In genomic region chr5:60811105-60811504, GRCh38 we compare ENCODE assay signal across 16 cellular contexts. TPM values are rescaled to one million over a fixed set of nuclear protein-coding genes. Genes with fewer than 3 reads are reported as not detected.
DNase-seq lines count a peak whose midpoint lies in the region; ATAC-seq and TF ChIP-seq lines count a peak whose summit lies in the region.
"Had no signal": no experiment of that assay in that cellular context is flagged by ENCODE, and none has a peak within 500 bp of the region (broad histone marks: within the 10 kb centered on the region; RNA-seq: fewer than 3 reads in every experiment).

No MANE protein-coding gene starts in this region.

- peaks cover 10% of the 10 kb centered on the region for H3K4me1 ChIP-seq in mammary epithelial cell (ENCODE audit: insufficient read depth, low read length)
- H3K4me1 ChIP-seq: suprapubic skin had no signal

- H3K4me3 ChIP-seq in mammary epithelial cell (replicated peaks in 1 of 3; ENCODE audit: insufficient read depth in 1 of 3, low read depth in 2 of 3, low read length in 3 of 3): no peak overlapping the region
- H3K4me3 ChIP-seq: mucosa of descending colon, ovary, smooth muscle cell, suprapubic skin had no signal

- H3K9me3 ChIP-seq in mammary epithelial cell (replicated peaks; ENCODE audit: insufficient read depth, low read length): no peaks in the 10 kb centered on the region
- H3K9me3 ChIP-seq: mucosa of descending colon, ovary, SK-N-SH, suprapubic skin had no signal

- no peaks in the 10 kb centered on the region for H3K27me3 ChIP-seq in mammary epithelial cell (ENCODE audit: insufficient read depth, low read length)
- H3K27me3 ChIP-seq: ovary, suprapubic skin had no signal

- peak; percentile 50 for ATAC-seq in GM19035 (IDR thresholded peaks at IDR 0.05; ENCODE audit: unreplicated experiment)
- peak; percentile 66 for ATAC-seq in GM21737 (IDR thresholded peaks at IDR 0.05; ENCODE audit: unreplicated experiment)
- peak; percentile 60 for ATAC-seq in HG03159 (IDR thresholded peaks at IDR 0.05; ENCODE audit: unreplicated experiment)
- ATAC-seq: mucosa of descending colon had no signal

- BruUV-seq in mammary epithelial cell (replicated peaks; lab: Mats Ljungman, UMichigan): no TSS peak

- no peaks in the 10 kb centered on the region for H4K20me1 ChIP-seq in mammary epithelial cell (ENCODE audit: insufficient read depth, low read length)

- CTCF ChIA-PET in mammary epithelial cell (lab: Charles Lee; ENCODE audit: low non-redundant PET): no interaction called here
- CTCF ChIA-PET in GM10248 (lab: Yijun Ruan, JAX): no interaction called here

- dilution Hi-C loops in mammary epithelial cell (cut with HindIII; ENCODE audit: low sequenced_read_pairs): no loop called here

- no peak overlapping the region for H3K9ac ChIP-seq in mammary epithelial cell (ENCODE audit: insufficient read depth, low read length)
- H3K9ac ChIP-seq: SK-N-SH had no signal

- DNase-seq in mammary epithelial cell (no peak), GM10248 (ENCODE audit: extremely low spot score) (no peak), hepatic stellate cell (ENCODE audit: low spot score) (no peak), dedifferentiated amniotic fluid mesenchymal stem cell (ENCODE audit: extremely low spot score) (no peak)
- DNase-seq in NK-92 treated with Interleukin-12 subunit alpha and Interleukin-12 subunit beta, amount 100 ng/mL, for 24 hours (lab: John Stamatoyannopoulos, UW): no peak
- DNase-seq: activated CD8-positive, alpha-beta memory T cell treated with anti-CD3 and anti-CD28 coated beads, Interleukin-2, amount 50 U/mL, for 48 hours; mucosa of descending colon; NCI-H2171; ovary; SK-N-SH had no signal

- intact Hi-C loops in mammary epithelial cell (cut with micrococcal nuclease): no loop called here

- TF ChIP-seq CTCF in mammary epithelial cell (conservative IDR thresholded peaks at IDR 0.05 in 1 of 2, IDR thresholded peaks at IDR 0.05 in 1 of 2; ENCODE audit: extremely low read depth in 1 of 2, insufficient read depth in 1 of 2, low read depth in 1 of 2, low read length in 2 of 2) (no peak), GM10248 (IDR thresholded peaks at IDR 0.05; ENCODE audit: control extremely low read depth, extremely low read depth, low read depth, missing control alignments) (no peak)

- peak overlapping the region; percentile 25 for H3K4me2 ChIP-seq in mammary epithelial cell (ENCODE audit: insufficient read depth, low read depth, low read length)
- H3K4me2 ChIP-seq: SK-N-SH, smooth muscle cell had no signal

- H3K79me2 ChIP-seq in mammary epithelial cell (ENCODE audit: insufficient read depth, low read length): no peaks in the 10 kb centered on the region

- in situ Hi-C loops in mammary epithelial cell (cut with MboI; ENCODE audit: low sequenced_read_pairs in 2 of 2): no loop called here

- no peak overlapping the region for H2AFZ ChIP-seq in mammary epithelial cell (ENCODE audit: low read depth, low read length)

- POLR2A ChIA-PET in GM10248 (lab: Yijun Ruan, JAX): no interaction called here

- H3K27ac ChIP-seq in mammary epithelial cell (ENCODE audit: insufficient read depth, low read depth, low read length): peak overlapping the region; percentile 1
- H3K27ac ChIP-seq: C4-2B, ovary, suprapubic skin had no signal

- no peaks in the 10 kb centered on the region for H3K36me3 ChIP-seq in mammary epithelial cell (ENCODE audit: insufficient read depth, low read length)
- H3K36me3 ChIP-seq: ovary, suprapubic skin had no signal

RNA-seq across cellular contexts. Expression of gene ELOVL7, which starts 33.0 kb away (rescaled TPM):
- total RNA-seq in mammary epithelial cell: 10 to 100 TPM; 17.8 to 21.0 TPM
- 5.6 TPM for polyA plus RNA-seq in mammary epithelial cell
- 5.6 TPM for polyA minus RNA-seq in mammary epithelial cell
